Comparison of ENCODE assay signal across 2 cellular contexts in genomic region chr2:218406209-218406948, GRCh38.
TF ChIP-seq lines count a peak whose summit lies in the region.

No MANE protein-coding gene starts in this region.

TF ChIP-seq in A549, 52 proteins besides CTCF, POLR2A, EP300 and RAD21 (continues in another document):
- TF ChIP-seq HDAC2 (IDR thresholded peaks at IDR 0.05) (no peak), CHD2 (IDR thresholded peaks at IDR 0.05; ENCODE audit: low read length, partially characterized antibody) (no peak), MAFK (IDR thresholded peaks at IDR 0.05; ENCODE audit: partially characterized antibody) (no peak), E2F6 (IDR thresholded peaks at IDR 0.05; ENCODE audit: borderline replicate concordance, low read depth) (no peak), BHLHE40 (IDR thresholded peaks at IDR 0.05; ENCODE audit: low read depth, low read length) (no peak), ZFP36 (IDR thresholded peaks at IDR 0.05; ENCODE audit: borderline replicate concordance, partially characterized antibody) (no peak), TFCP2L1 (CRISPR knock-in tag; IDR thresholded peaks at IDR 0.05) (peak; percentile 80; the same call in 1 of the 2 replicates), RNF2 (IDR thresholded peaks at IDR 0.05; ENCODE audit: borderline replicate concordance, low read depth) (no peak), RARB (CRISPR knock-in tag; IDR thresholded peaks at IDR 0.05) (no peak), NPAS2 (CRISPR knock-in tag; IDR thresholded peaks at IDR 0.05; ENCODE audit: borderline replicate concordance) (no peak), KDM5A (IDR thresholded peaks at IDR 0.05) (no peak), ZC3H11A (IDR thresholded peaks at IDR 0.05) (no peak), MAZ (IDR thresholded peaks at IDR 0.05; ENCODE audit: borderline replicate concordance, low read depth, low read length) (no peak; the same call in 1 of the 2 replicates), CHD4 (IDR thresholded peaks at IDR 0.05; ENCODE audit: borderline replicate concordance) (no peak), RCOR1 (IDR thresholded peaks at IDR 0.05; ENCODE audit: low read depth, low read length) (no peak), EHMT2 (IDR thresholded peaks at IDR 0.05; ENCODE audit: low read depth) (no peak), NR3C1 (IDR thresholded peaks at IDR 0.05) (no peak), SREBF2 (IDR thresholded peaks at IDR 0.05) (no peak), POLR2AphosphoS2 (conservative IDR thresholded peaks at IDR 0.05; ENCODE audit: low read length) (peak; percentile 42; the same call in 1 of the 2 replicates), HES2 (IDR thresholded peaks at IDR 0.05) (no peak), CBX2 (IDR thresholded peaks at IDR 0.05; ENCODE audit: borderline replicate concordance, low read depth) (no peak), HOXB5 (CRISPR knock-in tag; IDR thresholded peaks at IDR 0.05) (0 out of 2 replicates have a peak, but pooled peaks have one; percentile 29), NFE2L2 (conservative IDR thresholded peaks at IDR 0.05; ENCODE audit: low read length) (no peak), HOXB13 (CRISPR knock-in tag; IDR thresholded peaks at IDR 0.05; ENCODE audit: low read depth) (no peak), JUNB (IDR thresholded peaks at IDR 0.05) (no peak), FOXS1 (CRISPR knock-in tag; IDR thresholded peaks at IDR 0.05) (no peak), ZSCAN20 (CRISPR knock-in tag; IDR thresholded peaks at IDR 0.05) (no peak), SMC3 (IDR thresholded peaks at IDR 0.05) (peak; percentile 86), HOXA7 (CRISPR knock-in tag; IDR thresholded peaks at IDR 0.05) (peak; percentile 74; the same call in 1 of the 2 replicates), FOSB (CRISPR knock-in tag; IDR thresholded peaks at IDR 0.05) (peak; percentile 51; the same call in 1 of the 2 replicates), PHF8 (IDR thresholded peaks at IDR 0.05; ENCODE audit: borderline replicate concordance, low read depth) (no peak), ESRRA (IDR thresholded peaks at IDR 0.05; ENCODE audit: borderline replicate concordance, low read length) (no peak), HEYL (CRISPR knock-in tag; IDR thresholded peaks at IDR 0.05) (no peak), USF2 (IDR thresholded peaks at IDR 0.05) (no peak), JUN (IDR thresholded peaks at IDR 0.05) (peak; percentile 52 to 88; a peak in 4 of 5 replicates), HMGXB4 (CRISPR knock-in tag; IDR thresholded peaks at IDR 0.05; ENCODE audit: borderline replicate concordance) (0 out of 2 replicates have a peak, but pooled peaks have one; percentile 48), BCL3 (IDR thresholded peaks at IDR 0.05) (peak; percentile 24; the same call in 1 of the 3 replicates), CEBPB (IDR thresholded peaks at IDR 0.05) (peak in 1 of 2 experiments; percentile 50; a peak in 1 of 4 replicates), FOSL2 (IDR thresholded peaks at IDR 0.05) (no peak), FOSL2 (CRISPR knock-in tag; IDR thresholded peaks at IDR 0.05) (no peak), EHF (CRISPR knock-in tag; IDR thresholded peaks at IDR 0.05) (no peak), GATA3 (IDR thresholded peaks at IDR 0.05; ENCODE audit: borderline replicate concordance) (peak; percentile 18), ZNF302 (CRISPR knock-in tag; IDR thresholded peaks at IDR 0.05) (no peak)

TF ChIP-seq in GM12878, 131 proteins besides CTCF, POLR2A, EP300 and RAD21 (continues in another document):
- no peak for TF ChIP-seq HSF1 (IDR thresholded peaks at IDR 0.05; ENCODE audit: low read depth, low read length)
- TF ChIP-seq ZNF687 (IDR thresholded peaks at IDR 0.05) = no peak
- TF ChIP-seq MYC (IDR thresholded peaks at IDR 0.05; ENCODE audit: insufficient read depth, insufficient read length, insufficient replicate concordance, low read length, severe bottlenecking) = no peak
- no peak for TF ChIP-seq STAT3 (IDR thresholded peaks at IDR 0.05; ENCODE audit: low read depth, low read length)
- no peak for TF ChIP-seq CHD1 (IDR thresholded peaks at IDR 0.05; ENCODE audit: low read depth, low read length)
- no peak for TF ChIP-seq REST (IDR thresholded peaks at IDR 0.05; ENCODE audit: low read depth, low read length)
- no peak for TF ChIP-seq MYB (IDR thresholded peaks at IDR 0.05; ENCODE audit: borderline replicate concordance, low read depth, low read length)
- peak; percentile 60; the same call in 1 of the 2 replicates for TF ChIP-seq ZNF207 (IDR thresholded peaks at IDR 0.05; ENCODE audit: borderline replicate concordance)
- TF ChIP-seq KDM1A (IDR thresholded peaks at IDR 0.05; ENCODE audit: borderline replicate concordance) = no peak
- TF ChIP-seq TARDBP (IDR thresholded peaks at IDR 0.05; ENCODE audit: borderline replicate concordance) = peak; percentile 82
- TF ChIP-seq RFX5 (IDR thresholded peaks at IDR 0.05; ENCODE audit: low read depth, low read length) = no peak
- TF ChIP-seq GATAD2B (conservative IDR thresholded peaks at IDR 0.05; ENCODE audit: low read depth) = peak; percentile 62
- TF ChIP-seq HDGF (IDR thresholded peaks at IDR 0.05) = no peak
- peak; percentile 39; the same call in 1 of the 2 replicates for TF ChIP-seq ZBED1 (IDR thresholded peaks at IDR 0.05; ENCODE audit: borderline replicate concordance)
- TF ChIP-seq PBX3 (IDR thresholded peaks at IDR 0.05; ENCODE audit: insufficient replicate concordance, low read depth, low read length) = peak; percentile 1
- peak; percentile 29; the same call in 1 of the 2 replicates for TF ChIP-seq SPI1 (IDR thresholded peaks at IDR 0.05; ENCODE audit: borderline replicate concordance, insufficient read depth, low read depth, low read length)
- TF ChIP-seq PML (IDR thresholded peaks at IDR 0.05; ENCODE audit: low read length) = no peak; the same call in 1 of the 2 replicates
- no peak for TF ChIP-seq SUZ12 (IDR thresholded peaks at IDR 0.05; ENCODE audit: unreplicated experiment)
- no peak for TF ChIP-seq BMI1 (IDR thresholded peaks at IDR 0.05; ENCODE audit: borderline replicate concordance)
- no peak for TF ChIP-seq NFYA (IDR thresholded peaks at IDR 0.05; ENCODE audit: borderline replicate concordance, low read depth, low read length)
- TF ChIP-seq SUPT20H (IDR thresholded peaks at IDR 0.05; ENCODE audit: borderline replicate concordance, control insufficient read depth, low read depth, low read length) = no peak
- no peak for TF ChIP-seq CUX1 (IDR thresholded peaks at IDR 0.05; ENCODE audit: insufficient replicate concordance, low read depth, low read length)
- no peak for TF ChIP-seq TCF7 (IDR thresholded peaks at IDR 0.05; ENCODE audit: borderline replicate concordance)
- TF ChIP-seq NR2F1 (conservative IDR thresholded peaks at IDR 0.05) = no peak
- TF ChIP-seq CBFB (IDR thresholded peaks at IDR 0.05; ENCODE audit: low read depth) = no peak
- no peak for TF ChIP-seq HDAC6 (IDR thresholded peaks at IDR 0.05; ENCODE audit: unreplicated experiment)
- TF ChIP-seq E2F4 (IDR thresholded peaks at IDR 0.05; ENCODE audit: low read depth, low read length) = no peak
